Comparison of ENCODE assay signal across 8 cellular contexts in the genomic region with DNA sequence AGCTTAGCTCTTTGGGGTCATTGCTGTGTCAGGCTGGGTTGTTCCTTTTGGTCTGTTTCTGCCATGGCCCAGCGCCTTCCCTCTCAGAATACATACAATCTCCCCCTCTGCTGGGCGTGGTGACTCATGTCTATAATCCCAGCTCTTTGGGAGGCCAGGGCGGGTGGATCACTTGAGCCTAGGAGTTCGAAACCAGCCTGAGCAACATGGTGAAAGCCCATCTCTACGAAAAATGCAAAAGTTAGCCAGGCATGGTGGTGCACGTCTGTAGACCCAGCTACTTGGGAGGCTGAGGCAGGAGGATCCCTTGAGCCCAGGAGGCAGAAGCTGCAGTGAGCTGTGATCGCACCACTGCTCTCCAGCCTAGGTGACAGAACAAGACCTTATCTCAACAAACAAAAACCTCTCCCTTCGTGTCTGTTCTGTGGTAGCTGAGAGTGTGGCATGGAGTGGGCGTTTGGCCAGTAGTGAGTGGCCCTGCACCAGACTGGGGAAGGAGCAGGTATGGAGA. TPM values are rescaled to one million over a fixed set of nuclear protein-coding genes. Genes with fewer than 3 reads are reported as not detected.
DNase-seq lines count a peak whose midpoint lies in the region; ATAC-seq and TF ChIP-seq lines count a peak whose summit lies in the region.

No MANE protein-coding gene starts in this region.

- no peak overlapping the region for H3K23ac ChIP-seq in H9 (ENCODE audit: insufficient read length, low read depth, low read length)
- no peak overlapping the region for H3K23ac ChIP-seq in mesenchymal stem cell (ENCODE audit: low read length in 2 of 2)

- no peak overlapping the region for H4K5ac ChIP-seq in H9 (ENCODE audit: insufficient read length, low read depth, low read length)

- no peak overlapping the region for H3K4me3 ChIP-seq in mesenchymal stem cell (ENCODE audit: insufficient read depth in 1 of 2, low read depth in 1 of 2, low read length in 2 of 2)

- H2BK12ac ChIP-seq in H9 (ENCODE audit: insufficient read length, low read depth, low read length): no peak overlapping the region
- H2BK12ac ChIP-seq in mesenchymal stem cell (ENCODE audit: low read length in 2 of 2): no peak overlapping the region

- H3K79me1 ChIP-seq in H9 (ENCODE audit: insufficient read depth, low read depth, low read length, poor library complexity, severe bottlenecking) (no peaks in the 10 kb centered on the region), mesenchymal stem cell (replicated peaks; ENCODE audit: low read length, poor library complexity, severe bottlenecking) (peaks cover 3% of the 10 kb centered on the region)

- DNase-seq in EL (peak; percentile 33), H9 (peak; percentile 23), WTC11 (ENCODE audit: low spot score) (no peak), mesenchymal stem cell (peak; percentile 26), cortex of kidney (lab: John Stamatoyannopoulos, UW) (no peak), DMS 273 treated with DMSO at 0.1 percent for 48 hours (lab: John Stamatoyannopoulos, UW) (no peak)

- H4K91ac ChIP-seq in H9 (ENCODE audit: insufficient read length, low read depth, low read length) (no peak overlapping the region), mesenchymal stem cell (ENCODE audit: low read length) (no peak overlapping the region)

- H3K36me3 ChIP-seq in mesenchymal stem cell (ENCODE audit: control insufficient read depth in 1 of 2, insufficient read depth in 2 of 2, low read depth in 1 of 2, low read length in 2 of 2): peaks cover 56 to 63% of the 10 kb centered on the region in 2 experiments

- no peak overlapping the region for H3K27ac ChIP-seq in H9 (ENCODE audit: insufficient read length, low read depth, low read length)
- H3K27ac ChIP-seq in mesenchymal stem cell (ENCODE audit: low read length, poor library complexity, severe bottlenecking): no peak overlapping the region

- H4K8ac ChIP-seq in H9 (replicated peaks; ENCODE audit: insufficient read length, low read depth, low read length): no peak overlapping the region
- H4K8ac ChIP-seq in mesenchymal stem cell (ENCODE audit: low read length): no peak overlapping the region

- H3K23me2 ChIP-seq in H9 (ENCODE audit: insufficient read length, low read depth, low read length, poor library complexity, severe bottlenecking): no peaks in the 10 kb centered on the region

- no peak overlapping the region for H2BK20ac ChIP-seq in H9 (ENCODE audit: low read depth, low read length, poor library complexity, severe bottlenecking)

- H2BK120ac ChIP-seq in H9 (ENCODE audit: low read depth, low read length, poor library complexity, severe bottlenecking) (no peak overlapping the region), mesenchymal stem cell (ENCODE audit: low read depth, low read length) (no peak overlapping the region)

- no peak overlapping the region for H3K4me2 ChIP-seq in H9 (ENCODE audit: insufficient read depth, insufficient read length, low read length)
- no peak overlapping the region for H3K4me2 ChIP-seq in mesenchymal stem cell (ENCODE audit: low read length, poor library complexity, severe bottlenecking)

- H3K27ac Mint-ChIP-seq in H9: peak overlapping the region; percentile 6 to 78 (median 17); a peak in 3 of 7 replicates
- H3K27ac Mint-ChIP-seq in WTC11: peak overlapping the region; percentile 58

- no peak overlapping the region for H3K14ac ChIP-seq in H9 (ENCODE audit: insufficient read depth, low read length)
- H3K14ac ChIP-seq in mesenchymal stem cell (ENCODE audit: low read length in 2 of 2): no peak overlapping the region

- peaks cover 0 to 23% (median 2%) of the 10 kb centered on the region in 3 experiments; a peak in 5 of 7 replicates for H3K36me3 Mint-ChIP-seq in H9 (ENCODE audit: insufficient read depth in 1 of 3, low read depth in 3 of 3)
- H3K36me3 Mint-ChIP-seq in WTC11: peaks cover 1% of the 10 kb centered on the region; the same call in 1 of the 2 replicates

- no peak overlapping the region for H3K9ac ChIP-seq in H9 (ENCODE audit: extremely low read depth, insufficient read length, low read length)
- no peak overlapping the region for H3K9ac ChIP-seq in mesenchymal stem cell (ENCODE audit: low read length)

- H2AFZ ChIP-seq in H9 (ENCODE audit: low read length): no peak overlapping the region
- H2AFZ ChIP-seq in mesenchymal stem cell (ENCODE audit: low read depth, low read length): no peak overlapping the region

- H2BK15ac ChIP-seq in H9 (ENCODE audit: low read depth, low read length) (no peak overlapping the region), mesenchymal stem cell (ENCODE audit: low read depth, poor library complexity, severe bottlenecking) (no peak overlapping the region)

- H3K4ac ChIP-seq in H9 (ENCODE audit: low read depth, low read length): no peak overlapping the region
- H3K4ac ChIP-seq in mesenchymal stem cell (ENCODE audit: low read depth in 1 of 2, low read length in 2 of 2): no peak overlapping the region

- POLR2A ChIA-PET in WTC11 (lab: Charles Lee): interaction anchor here (0.6 to 0.9 kb wide), 2 partner anchors 8 to 169 kb away, joined by 3 to 4 read pairs; a partner anchor contains a TSS

- H3K4me3 Mint-ChIP-seq in H9 (no peak overlapping the region; a peak in 2 of 5 replicates), WTC11 (no peak overlapping the region)

- H3K4me1 Mint-ChIP-seq in H9 (peaks cover 9 to 10% of the 10 kb centered on the region in 2 experiments), WTC11 (peaks cover 8% of the 10 kb centered on the region)

- H2BK5ac ChIP-seq in H9 (ENCODE audit: insufficient read length, low read length): no peak overlapping the region
- H2BK5ac ChIP-seq in mesenchymal stem cell (ENCODE audit: low read depth, low read length, poor library complexity, severe bottlenecking): no peak overlapping the region

- no peak for ATAC-seq in WTC11
- ATAC-seq in GM18519 (IDR thresholded peaks at IDR 0.05; ENCODE audit: low FRiP score, unreplicated experiment): no peak
- no peak for ATAC-seq in GM21723 (IDR thresholded peaks at IDR 0.05; ENCODE audit: unreplicated experiment)

- peak overlapping the region; percentile 57 for H3K18ac ChIP-seq in H9 (ENCODE audit: insufficient read length, low read depth, low read length)
- no peak overlapping the region for H3K18ac ChIP-seq in mesenchymal stem cell (ENCODE audit: low read depth in 1 of 2, low read length in 2 of 2)

- H3K27me3 Mint-ChIP-seq in H9 (ENCODE audit: low read depth): no peaks in the 10 kb centered on the region
- no peaks in the 10 kb centered on the region for H3K27me3 Mint-ChIP-seq in WTC11 (ENCODE audit: low read depth)

- H3K9me3 ChIP-seq in H9 (ENCODE audit: control insufficient read depth, low read depth, low read length) (no peaks in the 10 kb centered on the region), mesenchymal stem cell (ENCODE audit: control insufficient read depth, low read length) (no peaks in the 10 kb centered on the region)

- no CpG with 5 or more reads among the region's 9 CpGs for WGBS in H9 (ENCODE audit: extremely low coverage, insufficient read length, low lambda C conversion rate)
- 81% methylated on average over 8 of the region's 9 CpGs for WGBS in mesenchymal stem cell

- H3T11ph ChIP-seq in H9 (ENCODE audit: low read length): no peak overlapping the region

- no peak overlapping the region for H3K56ac ChIP-seq in H9 (ENCODE audit: insufficient read length, low read depth, low read length)

- H2AK5ac ChIP-seq in H9 (ENCODE audit: insufficient read length, low read length): no peak overlapping the region
- no peak overlapping the region for H2AK5ac ChIP-seq in mesenchymal stem cell (ENCODE audit: low read length, severe bottlenecking)

- H3K9me3 Mint-ChIP-seq in H9 (no peaks in the 10 kb centered on the region), WTC11 (no peaks in the 10 kb centered on the region)

- no peaks in the 10 kb centered on the region for H3K79me2 ChIP-seq in H9 (ENCODE audit: insufficient read depth, low read length)

- CTCF ChIA-PET in WTC11 (lab: Charles Lee): interaction anchor here (0.6 to 3.0 kb wide), 38 partner anchors 8 to 276 kb away, joined by 3 to 36 read pairs (median 5); a partner anchor contains a TSS

- TF ChIP-seq CTCF in H9 (conservative IDR thresholded peaks at IDR 0.05) (no peak), WTC11 (IDR thresholded peaks at IDR 0.05) (no peak)

- H3K27me3 ChIP-seq in H9 (ENCODE audit: insufficient read depth, low read length) (no peaks in the 10 kb centered on the region), mesenchymal stem cell (ENCODE audit: control insufficient read depth in 1 of 2, insufficient read depth in 1 of 2, low read length in 2 of 2) (no peaks in the 10 kb centered on the region)

- no peaks in the 10 kb centered on the region for H4K20me1 ChIP-seq in H9 (ENCODE audit: control insufficient read depth, insufficient read depth, insufficient read length)

- H3K4me1 ChIP-seq in H9 (ENCODE audit: insufficient read depth, low read length): no peaks in the 10 kb centered on the region
- H3K4me1 ChIP-seq in mesenchymal stem cell (ENCODE audit: control insufficient read depth, insufficient read depth, low read depth, low read length): peaks cover 10% of the 10 kb centered on the region

TF ChIP-seq in WTC11, 78 proteins besides CTCF, POLR2A, EP300 and RAD21 (continues in another document):
- TF ChIP-seq NFYB (CRISPR knock-in tag; conservative IDR thresholded peaks at IDR 0.05; ENCODE audit: low read depth) (no peak), NR2C2 (CRISPR knock-in tag; IDR thresholded peaks at IDR 0.05) (no peak)
- TF ChIP-seq, protein P1, sequence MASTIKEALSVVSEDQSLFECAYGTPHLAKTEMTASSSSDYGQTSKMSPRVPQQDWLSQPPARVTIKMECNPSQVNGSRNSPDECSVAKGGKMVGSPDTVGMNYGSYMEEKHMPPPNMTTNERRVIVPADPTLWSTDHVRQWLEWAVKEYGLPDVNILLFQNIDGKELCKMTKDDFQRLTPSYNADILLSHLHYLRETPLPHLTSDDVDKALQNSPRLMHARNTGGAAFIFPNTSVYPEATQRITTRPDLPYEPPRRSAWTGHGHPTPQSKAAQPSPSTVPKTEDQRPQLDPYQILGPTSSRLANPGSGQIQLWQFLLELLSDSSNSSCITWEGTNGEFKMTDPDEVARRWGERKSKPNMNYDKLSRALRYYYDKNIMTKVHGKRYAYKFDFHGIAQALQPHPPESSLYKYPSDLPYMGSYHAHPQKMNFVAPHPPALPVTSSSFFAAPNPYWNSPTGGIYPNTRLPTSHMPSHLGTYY (CRISPR knock-in tag; IDR thresholded peaks at IDR 0.05): no peak

RNA-seq across cellular contexts. Expression of a gene that starts 35.7 kb away (rescaled TPM):
- total RNA-seq in H9 (2021) (56.7 and 59.7 TPM in 2 replicates), WTC11 (2021) (52.3 to 54.9 TPM (median 54.1 TPM) in 3 replicates)
- 22.6 TPM for polyA plus RNA-seq in mesenchymal stem cell (2013, experiment 1 of 2)
- 23.2 TPM for polyA plus RNA-seq in mesenchymal stem cell (2013, experiment 2 of 2)

RNA-seq across cellular contexts. Expression of a gene that starts 46.7 kb away (rescaled TPM):
- total RNA-seq in H9 (2021) (118 and 122 TPM in 2 replicates), WTC11 (2021) (125 to 134 TPM (median 130 TPM) in 3 replicates)
- polyA plus RNA-seq in mesenchymal stem cell (2013, experiment 1 of 2): 157 TPM
- polyA plus RNA-seq in mesenchymal stem cell (2013, experiment 2 of 2): 154 TPM

RNA-seq across cellular contexts. Expression of a gene that starts 56.2 kb away (rescaled TPM):
- total RNA-seq in H9 (2021): 11.8 and 12.0 TPM in 2 replicates
- total RNA-seq in WTC11 (2021): 12.2 to 12.9 TPM (median 12.2 TPM) in 3 replicates
- 0.77 TPM for polyA plus RNA-seq in mesenchymal stem cell (2013, experiment 1 of 2)
- 0.84 TPM for polyA plus RNA-seq in mesenchymal stem cell (2013, experiment 2 of 2)

Comparison
In these comparisons a context has a peak if more than half of its experiments do, and no peak if none do; other contexts are left out.
1. DNase-seq: peak in EL (single experiment), H9 (single experiment) and mesenchymal stem cell (single experiment); none in WTC11 (single experiment), cortex of kidney (single experiment) and DMS 273 treated with DMSO at 0.1 percent for 48 hours (single experiment).